1 cellular context compared by ENCODE assay signal in the genomic region with DNA sequence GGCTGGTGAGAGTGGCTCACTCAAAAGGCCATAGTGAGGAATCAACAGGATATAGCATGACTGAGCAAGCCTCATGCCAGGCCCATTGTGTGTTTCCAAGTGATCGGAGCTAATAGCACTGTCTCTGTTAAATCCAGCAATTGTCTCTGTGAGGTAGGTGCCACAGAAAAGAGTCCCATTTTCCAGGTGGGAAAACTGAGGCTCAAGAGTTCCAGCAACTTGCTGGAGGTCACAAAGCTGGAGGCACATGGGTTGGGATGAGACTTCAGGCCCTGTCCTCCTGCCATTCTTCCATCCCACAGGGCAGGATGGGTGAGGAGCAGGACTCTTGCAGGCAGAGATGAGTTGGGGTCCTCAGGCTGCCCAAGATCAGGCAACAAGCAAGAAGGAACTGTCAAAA.
TF ChIP-seq lines count a peak whose summit lies in the region.

No MANE protein-coding gene starts in this region.

TF ChIP-seq in HepG2, 621 proteins besides CTCF, POLR2A, EP300 and RAD21:
- TF ChIP-seq ZNF142 (CRISPR knock-in tag; IDR thresholded peaks at IDR 0.05) (no peak), ZNF333 (CRISPR knock-in tag; IDR thresholded peaks at IDR 0.05; ENCODE audit: borderline replicate concordance) (no peak), HOXD1 (CRISPR knock-in tag; IDR thresholded peaks at IDR 0.05) (no peak), ZNF550 (CRISPR knock-in tag; IDR thresholded peaks at IDR 0.05; ENCODE audit: borderline replicate concordance) (no peak), ZNF407 (CRISPR knock-in tag; IDR thresholded peaks at IDR 0.05; ENCODE audit: not compliant biosample characterization) (no peak), ZNF451 (CRISPR knock-in tag; IDR thresholded peaks at IDR 0.05) (no peak), HOXA9 (CRISPR knock-in tag; IDR thresholded peaks at IDR 0.05; ENCODE audit: borderline replicate concordance) (no peak), ZNF629 (CRISPR knock-in tag; conservative IDR thresholded peaks at IDR 0.05) (peak; percentile 51)
